ENCODE assay signal across 12 cellular contexts in genomic region chr5:177367323-177367848, GRCh38. TPM values are rescaled to one million over a fixed set of nuclear protein-coding genes. Genes with fewer than 3 reads are reported as not detected.
DNase-seq lines count a peak whose midpoint lies in the region; FAIRE-seq and TF ChIP-seq lines count a peak whose summit lies in the region.
"Had no signal": no experiment of that assay in that cellular context is flagged by ENCODE, and none has a peak within 500 bp of the region (broad histone marks: within the 10 kb centered on the region; RNA-seq: fewer than 3 reads in every experiment).

No MANE protein-coding gene starts in this region.

- no peak for FAIRE-seq in astrocyte (lab: Jason Lieb, UNC)

- no peaks in the 10 kb centered on the region for H3K9me3 ChIP-seq in astrocyte (ENCODE audit: insufficient read depth, low read depth, low read length)
- no peaks in the 10 kb centered on the region for H3K9me3 ChIP-seq in iPS DF 6.9 (ENCODE audit: control insufficient read depth, insufficient read depth, low read length)
- no peaks in the 10 kb centered on the region for H3K9me3 ChIP-seq in prostate gland
- H3K9me3 ChIP-seq: MG63 had no signal

- peak overlapping the region; percentile 39 for H3K4me3 ChIP-seq in astrocyte (ENCODE audit: insufficient read depth, low read depth, low read length)
- peak overlapping the region; percentile 50; the same call in 1 of the 2 replicates for H3K4me3 ChIP-seq in iPS DF 6.9 (ENCODE audit: low read length)
- peak overlapping the region; percentile 26 to 32 for H3K4me3 ChIP-seq in prostate gland
- H3K4me3 ChIP-seq: MG63 had no signal

- peaks cover 7% of the 10 kb centered on the region for H3K27me3 ChIP-seq in astrocyte (ENCODE audit: insufficient read depth, low read length)
- no peaks in the 10 kb centered on the region for H3K27me3 ChIP-seq in iPS DF 6.9 (ENCODE audit: control insufficient read depth, insufficient read depth, low read length)
- H3K27me3 ChIP-seq in prostate gland (replicated peaks; ENCODE audit: insufficient read depth) = no peaks in the 10 kb centered on the region
- H3K27me3 ChIP-seq: MG63 had no signal

- H3K9ac ChIP-seq in astrocyte (ENCODE audit: low read length) = no peak overlapping the region

- DNase-seq in AG09319 (ENCODE audit: extremely low read depth, low read depth) (no peak), astrocyte (ENCODE audit: low read depth) (no peak), iPS DF 6.9 (ENCODE audit: low read depth, low spot score) (no peak), prostate gland (ENCODE audit: low spot score) (no peak), HCEC 1CT (no peak), SIG-M5 treated with dmso at 0.1 percent for 504 hours (lab: John Stamatoyannopoulos, UW; ENCODE audit: unreplicated experiment) (no peak), NCI-H2081 (lab: John Stamatoyannopoulos, UW) (no peak)
- DNase-seq in activated CD4-positive, alpha-beta T cell treated with anti-CD3 and anti-CD28 coated beads, Interleukin-2, amount 10 ng/mL, durations not matched to agents 24 days and 14 days = no peak
- DNase-seq: Calu3, MG63, naive B cell had no signal

- H3K36me3 ChIP-seq in astrocyte (ENCODE audit: insufficient read depth, low read length) = no peaks in the 10 kb centered on the region
- H3K36me3 ChIP-seq in iPS DF 6.9 (ENCODE audit: control insufficient read depth, insufficient read depth, low read length) = 0 out of 2 replicates have a peak, but pooled peaks cover 4% of the 10 kb centered on the region
- H3K36me3 ChIP-seq in prostate gland = no peaks in the 10 kb centered on the region

- H3K4me2 ChIP-seq in astrocyte (ENCODE audit: low read length) = peak overlapping the region; percentile 95

- intact Hi-C loops in prostate gland (cut with DNase I) = loop anchor here (5.0 kb wide), 1 partner anchor 235 kb away; the partner anchor contains the start of gene NSD1
- intact Hi-C loops in activated CD4-positive, alpha-beta T cell treated with anti-CD3 and anti-CD28 coated beads, Interleukin-2, amount 10 ng/mL, durations not matched to agents 24 days and 14 days (cut with micrococcal nuclease) = no loop called here

- WGBS in iPS DF 6.9 (ENCODE audit: insufficient coverage, insufficient read length) = no CpG with 5 or more reads among the region's 46 CpGs
- 39% methylated on average over 43 of the region's 46 CpGs for WGBS in prostate gland

- H3K4me1 Mint-ChIP-seq in astrocyte (ENCODE audit: low read depth, unreplicated experiment) = peaks cover 6% of the 10 kb centered on the region
- peaks cover 51% of the 10 kb centered on the region for H3K4me1 Mint-ChIP-seq in activated CD4-positive, alpha-beta T cell treated with anti-CD3 and anti-CD28 coated beads, Interleukin-2, amount 10 ng/mL, durations not matched to agents 24 days and 14 days

- TF ChIP-seq CTCF in AG09319 (IDR thresholded peaks at IDR 0.05; ENCODE audit: low read depth, low read length) (peak; percentile 12), astrocyte (IDR thresholded peaks at IDR 0.05; ENCODE audit: insufficient read depth, low read depth, low read length) (no peak), prostate gland (IDR thresholded peaks at IDR 0.05) (no peak)

- peaks cover 4% of the 10 kb centered on the region for H3K27me3 Mint-ChIP-seq in astrocyte (ENCODE audit: low read depth, unreplicated experiment)
- no peaks in the 10 kb centered on the region for H3K27me3 Mint-ChIP-seq in activated CD4-positive, alpha-beta T cell treated with anti-CD3 and anti-CD28 coated beads, Interleukin-2, amount 10 ng/mL, durations not matched to agents 24 days and 14 days
- H3K27me3 Mint-ChIP-seq: naive B cell had no signal

- H2AFZ ChIP-seq in astrocyte (ENCODE audit: low read depth, low read length) = peak overlapping the region; percentile 96

- no peaks in the 10 kb centered on the region for H3K79me2 ChIP-seq in astrocyte (ENCODE audit: insufficient read depth, low read length)

- H3K27ac Mint-ChIP-seq in astrocyte (ENCODE audit: unreplicated experiment) = no peak overlapping the region
- H3K27ac Mint-ChIP-seq in activated CD4-positive, alpha-beta T cell treated with anti-CD3 and anti-CD28 coated beads, Interleukin-2, amount 10 ng/mL, durations not matched to agents 24 days and 14 days = no peak overlapping the region

- H3K27ac ChIP-seq in astrocyte (ENCODE audit: low read depth, low read length) = no peak overlapping the region
- no peak overlapping the region for H3K27ac ChIP-seq in iPS DF 6.9 (ENCODE audit: low read length)
- H3K27ac ChIP-seq in prostate gland = peak overlapping the region; percentile 96

- peaks cover 9% of the 10 kb centered on the region for H3K36me3 Mint-ChIP-seq in astrocyte (ENCODE audit: low read depth, unreplicated experiment)
- peaks cover 38% of the 10 kb centered on the region for H3K36me3 Mint-ChIP-seq in activated CD4-positive, alpha-beta T cell treated with anti-CD3 and anti-CD28 coated beads, Interleukin-2, amount 10 ng/mL, durations not matched to agents 24 days and 14 days (ENCODE audit: low read depth)

- H4K20me1 ChIP-seq in astrocyte (ENCODE audit: insufficient read depth, low read length) = no peaks in the 10 kb centered on the region

- peaks cover 26% of the 10 kb centered on the region for H3K4me1 ChIP-seq in astrocyte (ENCODE audit: insufficient read depth, low read length)
- peaks cover 11% of the 10 kb centered on the region for H3K4me1 ChIP-seq in iPS DF 6.9 (ENCODE audit: control insufficient read depth, insufficient read depth, low read length)
- H3K4me1 ChIP-seq in prostate gland (replicated peaks) = peaks cover 12% of the 10 kb centered on the region

- no peak overlapping the region for H3K4me3 Mint-ChIP-seq in astrocyte (ENCODE audit: unreplicated experiment)
- no peak overlapping the region for H3K4me3 Mint-ChIP-seq in activated CD4-positive, alpha-beta T cell treated with anti-CD3 and anti-CD28 coated beads, Interleukin-2, amount 10 ng/mL, durations not matched to agents 24 days and 14 days
- H3K4me3 Mint-ChIP-seq: naive B cell had no signal

- TF ChIP-seq POLR2A in prostate gland (IDR thresholded peaks at IDR 0.05) = no peak

- H3K9me3 Mint-ChIP-seq in astrocyte (ENCODE audit: unreplicated experiment) = peaks cover 3% of the 10 kb centered on the region
- H3K9me3 Mint-ChIP-seq in activated CD4-positive, alpha-beta T cell treated with anti-CD3 and anti-CD28 coated beads, Interleukin-2, amount 10 ng/mL, durations not matched to agents 24 days and 14 days = no peaks in the 10 kb centered on the region
- H3K9me3 Mint-ChIP-seq: naive B cell had no signal

RNA-seq across cellular contexts. Expression of gene RGS14, which starts 9.7 kb away (rescaled TPM):
- total RNA-seq in astrocyte (7.8 and 11.3 TPM in 2 replicates), prostate gland (10 to 100 TPM; 13.3 to 24.2 TPM)
- total RNA-seq in activated CD4-positive, alpha-beta T cell treated with anti-CD3 and anti-CD28 coated beads, Interleukin-2, amount 10 ng/mL, durations not matched to agents 24 days and 14 days = 45.3 and 49.3 TPM in 2 replicates

RNA-seq across cellular contexts. Expression of gene LMAN2, which starts 15.9 kb away (rescaled TPM):
- total RNA-seq in astrocyte = 103 and 106 TPM in 2 replicates
- 100 to 1,000 TPM; 350 to 369 TPM for total RNA-seq in prostate gland
- 105 and 108 TPM in 2 replicates for total RNA-seq in activated CD4-positive, alpha-beta T cell treated with anti-CD3 and anti-CD28 coated beads, Interleukin-2, amount 10 ng/mL, durations not matched to agents 24 days and 14 days

RNA-seq across cellular contexts. Expression of gene SLC34A1, which starts 16.8 kb away (rescaled TPM):
- total RNA-seq in astrocyte (not detected in 2 replicates), prostate gland (not detected)
- not detected in 2 replicates for total RNA-seq in activated CD4-positive, alpha-beta T cell treated with anti-CD3 and anti-CD28 coated beads, Interleukin-2, amount 10 ng/mL, durations not matched to agents 24 days and 14 days
- total RNA-seq: dermis blood vessel endothelial cell had no signal

RNA-seq across cellular contexts. Expression of gene PFN3, which starts 33.1 kb away (rescaled TPM):
- total RNA-seq in astrocyte = not detected in 2 replicates
- total RNA-seq in prostate gland = not detected
- total RNA-seq in activated CD4-positive, alpha-beta T cell treated with anti-CD3 and anti-CD28 coated beads, Interleukin-2, amount 10 ng/mL, durations not matched to agents 24 days and 14 days = not detected in 2 replicates
- total RNA-seq: Calu3, dermis blood vessel endothelial cell had no signal

RNA-seq across cellular contexts. Expression of gene F12, which starts 42.0 kb away (rescaled TPM):
- total RNA-seq in astrocyte (2.8 and 3.0 TPM in 2 replicates), prostate gland (1 to 10 TPM in 1 of 2 donors, under 1 TPM in 1; 0.74 to 2.6 TPM)
- total RNA-seq in activated CD4-positive, alpha-beta T cell treated with anti-CD3 and anti-CD28 coated beads, Interleukin-2, amount 10 ng/mL, durations not matched to agents 24 days and 14 days = 2.7 and 2.8 TPM in 2 replicates

Comparison
In these comparisons a context has a peak if more than half of its experiments do, and no peak if none do; other contexts are left out.
1. H3K27ac ChIP-seq: peak in prostate gland (2 of 2); none in astrocyte (single experiment) and iPS DF 6.9 (single experiment).
2. Peak in every context shown above with its lines, with median percentiles within 50 percentile points of each other: H3K4me3 ChIP-seq.